17 cellular contexts compared by ENCODE assay signal in the genomic region with DNA sequence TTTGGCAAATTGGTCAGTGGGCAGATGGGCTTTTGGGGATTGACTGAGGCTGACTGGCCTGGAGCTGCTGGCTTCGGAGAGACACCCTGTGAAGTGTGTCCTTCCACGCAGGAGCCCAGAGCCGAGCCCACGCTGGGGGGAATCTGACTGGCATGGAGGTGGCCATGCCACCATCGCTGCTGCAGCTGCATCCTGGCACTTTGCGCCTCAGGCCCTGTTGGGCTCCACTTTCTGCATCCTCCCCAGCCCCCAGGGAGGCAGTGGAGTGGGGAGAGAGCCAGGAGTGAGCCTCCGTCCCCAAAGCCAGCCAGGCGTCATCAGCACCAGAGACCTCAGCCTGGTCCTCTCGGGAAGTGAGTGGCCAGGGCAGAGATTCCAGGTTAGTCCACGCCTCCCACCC. TPM values are rescaled to one million over a fixed set of nuclear protein-coding genes. Genes with fewer than 3 reads are reported as not detected.
DNase-seq lines count a peak whose midpoint lies in the region; ATAC-seq, FAIRE-seq and TF ChIP-seq lines count a peak whose summit lies in the region.
"Had no signal": no experiment of that assay in that cellular context is flagged by ENCODE, and none has a peak within 500 bp of the region (broad histone marks: within the 10 kb centered on the region; RNA-seq: fewer than 3 reads in every experiment).

No MANE protein-coding gene starts in this region.

- intact Hi-C loops in kidney (cut with DNase I) (loop anchor here (10.0 kb wide), 1 partner anchor 55 kb away; a partner anchor contains a TSS), head of caudate nucleus (cut with DNase I) (no loop called here)

- H3K27me3 ChIP-seq in BLaER1, result no peaks in the 10 kb centered on the region
- H3K27me3 ChIP-seq in RWPE2 (ENCODE audit: insufficient read depth, poor library complexity, severe bottlenecking), result no peaks in the 10 kb centered on the region
- H3K27me3 ChIP-seq: BE2C had no signal

- H3K27ac ChIP-seq in BLaER1 (peak overlapping the region; percentile 77), RWPE2 (ENCODE audit: poor library complexity, severe bottlenecking) (no peak overlapping the region), kidney (ENCODE audit: low read depth in 2 of 2, low read length in 2 of 2) (no peak overlapping the region)

- H3K36me3 ChIP-seq in BLaER1, result peaks cover 54% of the 10 kb centered on the region
- peaks cover 12% of the 10 kb centered on the region for H3K36me3 ChIP-seq in RWPE2 (ENCODE audit: low read depth)
- H3K36me3 ChIP-seq in kidney (ENCODE audit: control insufficient read depth in 1 of 2, insufficient read depth in 2 of 2, low read length in 2 of 2), result peaks cover 5 to 13% of the 10 kb centered on the region in 2 donors

- TF ChIP-seq CTCF in RWPE2 (IDR thresholded peaks at IDR 0.05; ENCODE audit: poor library complexity, severe bottlenecking) (no peak), kidney (IDR thresholded peaks at IDR 0.05; ENCODE audit: borderline replicate concordance, extremely low read depth, insufficient read depth) (no peak)

- no peaks in the 10 kb centered on the region; the same call in 1 of the 2 replicates for H4K20me1 ChIP-seq in BLaER1

- no peak for FAIRE-seq in kidney (lab: Jason Lieb, UNC)
- FAIRE-seq: A204.1, GM12892, H54 had no signal

- H3K9ac ChIP-seq in BLaER1 (peak overlapping the region; percentile 45; the same call in 1 of the 2 replicates), kidney (ENCODE audit: low read length in 2 of 2) (no peak overlapping the region)

- no peak overlapping the region for H3K4me3 ChIP-seq in BLaER1
- no peak overlapping the region for H3K4me3 ChIP-seq in RWPE2 (ENCODE audit: severe bottlenecking)
- no peak overlapping the region for H3K4me3 ChIP-seq in kidney (ENCODE audit: low read length in 2 of 2)

- H3K9me3 ChIP-seq in BLaER1 (no peaks in the 10 kb centered on the region), RWPE2 (ENCODE audit: severe bottlenecking) (no peaks in the 10 kb centered on the region), kidney (ENCODE audit: control insufficient read depth in 1 of 2, low read length in 2 of 2) (no peaks in the 10 kb centered on the region)
- H3K9me3 ChIP-seq: BE2C, Caco-2 had no signal

- no peak for ATAC-seq in RWPE2 (ENCODE audit: low read depth)
- no peak for ATAC-seq in HG02642 (IDR thresholded peaks at IDR 0.05; ENCODE audit: poor library complexity, unreplicated experiment)
- ATAC-seq: HCT116 had no signal

- peak overlapping the region; percentile 82 for H3K4me2 ChIP-seq in BLaER1

- H3K4me1 ChIP-seq in BLaER1 (peaks cover 42% of the 10 kb centered on the region), RWPE2 (ENCODE audit: insufficient read depth, poor library complexity, severe bottlenecking) (no peaks in the 10 kb centered on the region), kidney (ENCODE audit: control insufficient read depth in 1 of 2, insufficient read depth in 1 of 2, low read depth in 1 of 2, low read length in 2 of 2) (peaks cover 0 to 2% of the 10 kb centered on the region in 2 donors)
- H3K4me1 ChIP-seq: BE2C, Caco-2 had no signal

- DNase-seq in RWPE2 (ENCODE audit: low spot score), result peak; percentile 34
- peak; percentile 41 for DNase-seq in kidney
- DNase-seq in NCI-H1092 treated with DMSO at 0.1 percent for 48 hours (lab: John Stamatoyannopoulos, UW), result no peak
- DNase-seq in effector CD4-positive, alpha-beta T cell, result no peak
- no peak for DNase-seq in head of caudate nucleus
- DNase-seq: BE2C; Caco-2; CD8-positive, alpha-beta memory T cell; DND-41; GDM1 had no signal

RNA-seq across cellular contexts. Expression of a gene that starts 17.0 kb away (rescaled TPM):
- 0.60 TPM for total RNA-seq in kidney
- polyA plus RNA-seq in kidney (ENCODE audit: insufficient read depth, low read depth, low replicate concordance), result 5.5 TPM
- total RNA-seq: CD8-positive, alpha-beta memory T cell; HT1080 had no signal
- polyA plus RNA-seq: CD8-positive, alpha-beta memory T cell had no signal

RNA-seq across cellular contexts. Expression of a gene that starts 24.3 kb away (rescaled TPM):
- total RNA-seq in kidney, result not detected
- polyA plus RNA-seq in kidney (ENCODE audit: insufficient read depth, low read depth, low replicate concordance), result not detected
- total RNA-seq: Caco-2; CD8-positive, alpha-beta memory T cell; HT1080 had no signal
- polyA plus RNA-seq: CD8-positive, alpha-beta memory T cell had no signal

RNA-seq across cellular contexts. Expression of a gene that starts 54.2 kb away (rescaled TPM):
- 55.6 TPM for total RNA-seq in kidney
- polyA plus RNA-seq in kidney (ENCODE audit: insufficient read depth, low read depth, low replicate concordance), result 52.5 TPM

Comparison
In these comparisons a context has a peak if more than half of its experiments do, and no peak if none do; other contexts are left out.
1. DNase-seq: peak in RWPE2 (single experiment) and kidney (single experiment); none in NCI-H1092 treated with DMSO at 0.1 percent for 48 hours (single experiment), effector CD4-positive, alpha-beta T cell (single experiment) and head of caudate nucleus (0 of 42).